Comparison of ENCODE assay signal across 8 cellular contexts in genomic region chr7:21253740-21254687, GRCh38.
A peak's percentile ranks its signal among the peaks of the same experiment; 100 is the strongest.
DNase-seq lines count a peak whose midpoint lies in the region; ATAC-seq and TF ChIP-seq lines count a peak whose summit lies in the region.

No MANE protein-coding gene starts in this region.

- no peak for TF ChIP-seq EP300 in transverse colon (IDR thresholded peaks at IDR 0.05; ENCODE audit: low read depth)

- 15 to 16% methylated on average over 16 to 18 of the region's 18 CpGs for WGBS in transverse colon (ENCODE audit: low coverage in 1 of 2), 2 donors

- no peaks in the 10 kb centered on the region for H3K36me3 ChIP-seq in transverse colon
- H3K36me3 ChIP-seq in gastrocnemius medialis, result no peaks in the 10 kb centered on the region

- TF ChIP-seq CTCF in transverse colon (IDR thresholded peaks at IDR 0.05), result peak in 4 of 5 experiments; percentile 38 to 51 (median 46)
- TF ChIP-seq CTCF in gastrocnemius medialis (IDR thresholded peaks at IDR 0.05 in 4 of 5, conservative IDR thresholded peaks at IDR 0.05 in 1 of 5), result no peak

- DNase-seq in DMS 273 (lab: John Stamatoyannopoulos, UW; ENCODE audit: unreplicated experiment) (peak; percentile 84), HCEC 1CT (peak; percentile 31), NCI-H2107 (lab: John Stamatoyannopoulos, UW) (peak; percentile 78), UCSD-AML1 (lab: John Stamatoyannopoulos, UW; ENCODE audit: unreplicated experiment) (peak; percentile 7), midbrain (lab: John Stamatoyannopoulos, UW) (peak; percentile 64), transverse colon (peak; percentile 57), gastrocnemius medialis (no peak)
- peak; percentile 3 for DNase-seq in effector CD4-positive, alpha-beta T cell

- H3K27ac ChIP-seq in transverse colon, result no peak overlapping the region
- no peak overlapping the region for H3K27ac ChIP-seq in gastrocnemius medialis

- no peak for ATAC-seq in gastrocnemius medialis

- H3K4me1 ChIP-seq in transverse colon, result peaks cover 0 to 5% (median 0%) of the 10 kb centered on the region in 4 donors
- H3K4me1 ChIP-seq in gastrocnemius medialis, result no peaks in the 10 kb centered on the region

- H3K27me3 ChIP-seq in transverse colon (peaks cover 65% of the 10 kb centered on the region), gastrocnemius medialis (peaks cover 43 to 52% (median 46%) of the 10 kb centered on the region in 3 donors)

- intact Hi-C loops in transverse colon (cut with DNase I; ENCODE audit: low total_unique reads) (no loop called here), gastrocnemius medialis (cut with DNase I; ENCODE audit: low total_unique reads) (no loop called here)

- no peak for TF ChIP-seq POLR2A in transverse colon (IDR thresholded peaks at IDR 0.05)
- no peak for TF ChIP-seq POLR2A in gastrocnemius medialis (IDR thresholded peaks at IDR 0.05)

- in situ Hi-C loops in transverse colon (cut with MboI; ENCODE audit: low pct_ligation_motif_present in 1 of 4, low pct_unique_long_range_greater_than_20kb in 1 of 4, low sequenced_read_pairs in 3 of 4) (loop anchor here (10.0 to 25.0 kb wide), 4 partner anchors 251 to 758 kb away; partner anchors contain the start of gene SP8 (in 3 of the 4)), gastrocnemius medialis (cut with MboI; ENCODE audit: low sequenced_read_pairs in 4 of 4) (loop anchor here in 3 of 4 donors (10.0 to 25.0 kb wide), 2 partner anchors 251 to 258 kb away; no protein-coding TSS in a partner anchor)

- H3K4me3 ChIP-seq in transverse colon, result no peak overlapping the region
- no peak overlapping the region for H3K4me3 ChIP-seq in gastrocnemius medialis

- no peaks in the 10 kb centered on the region for H3K9me3 ChIP-seq in transverse colon
- no peaks in the 10 kb centered on the region for H3K9me3 ChIP-seq in gastrocnemius medialis

Comparison
In these comparisons a context has a peak if more than half of its experiments do, and no peak if none do; other contexts are left out.
1. DNase-seq: peak in DMS 273 (single experiment), HCEC 1CT (single experiment), NCI-H2107 (single experiment), UCSD-AML1 (single experiment), effector CD4-positive, alpha-beta T cell (single experiment), midbrain (single experiment) and transverse colon (single experiment); none in gastrocnemius medialis (0 of 2).
2. CTCF ChIP-seq: peak in transverse colon (4 of 5); none in gastrocnemius medialis (0 of 5).